In the genomic region with DNA sequence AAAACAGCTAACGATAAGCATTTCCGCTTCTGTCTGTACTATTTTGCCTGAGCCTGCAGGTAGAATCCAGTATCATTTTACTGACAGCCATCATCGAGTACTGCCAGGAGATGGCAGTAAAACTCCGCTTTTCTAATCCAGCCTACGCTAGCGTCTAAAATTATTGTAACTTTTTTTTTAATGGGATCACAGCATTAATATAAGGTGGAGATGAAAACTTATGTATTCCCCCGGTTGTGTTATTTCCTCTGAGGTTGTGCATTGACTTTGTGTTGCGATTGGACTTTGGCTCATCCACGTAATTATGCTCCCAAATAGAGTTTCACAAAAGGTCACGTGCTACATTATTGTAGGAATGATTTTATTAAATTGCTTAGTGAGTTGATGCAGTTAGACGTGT, we compare ENCODE assay signal across 8 cellular contexts.
DNase-seq lines count a peak whose midpoint lies in the region; ATAC-seq and TF ChIP-seq lines count a peak whose summit lies in the region.

No MANE protein-coding gene starts in this region.

- H2BK20ac ChIP-seq in IMR-90 (ENCODE audit: low read depth, low read length) = no peak overlapping the region

- H3K27me3 ChIP-seq in IMR-90 (ENCODE audit: control insufficient read depth, insufficient read depth, low read length) = no peaks in the 10 kb centered on the region; the same call in 1 of the 2 replicates
- H3K27me3 ChIP-seq in SU-DHL-6 (ENCODE audit: low read length) = no peaks in the 10 kb centered on the region
- H3K27me3 ChIP-seq in suprapubic skin = no peaks in the 10 kb centered on the region

- peak; percentile 45 for TF ChIP-seq RAD21 in IMR-90 (IDR thresholded peaks at IDR 0.05; ENCODE audit: low read length)

- dilution Hi-C loops in IMR-90 (cut with HindIII; ENCODE audit: low sequenced_read_pairs, unreplicated experiment) = no loop called here

- peaks cover under 1% of the 10 kb centered on the region for H3K4me1 Mint-ChIP-seq in glutamatergic neuron (ENCODE audit: low read depth, unreplicated experiment)

- H3K9me3 Mint-ChIP-seq in glutamatergic neuron (ENCODE audit: unreplicated experiment) = no peaks in the 10 kb centered on the region

- no peak overlapping the region for H3K27ac ChIP-seq in IMR-90 (ENCODE audit: insufficient read depth, low read length)
- no peak overlapping the region for H3K27ac ChIP-seq in SU-DHL-6 (ENCODE audit: low read depth, low read length)
- no peak overlapping the region for H3K27ac ChIP-seq in suprapubic skin

- H3K9me2 ChIP-seq in SU-DHL-6 (replicated peaks; ENCODE audit: insufficient read depth, low read length) = no peaks in the 10 kb centered on the region

- no peak overlapping the region for H3K14ac ChIP-seq in IMR-90 (replicated peaks; ENCODE audit: low read depth, low read length)

- H2AK9ac ChIP-seq in IMR-90 (replicated peaks; ENCODE audit: low read depth, low read length, poor library complexity) = no peak overlapping the region

- no peak overlapping the region for H3K4me2 ChIP-seq in IMR-90 (ENCODE audit: low read depth, low read length)
- H3K4me2 ChIP-seq in SU-DHL-6 (ENCODE audit: low read depth, low read length, poor library complexity, severe bottlenecking) = no peak overlapping the region

- H3K36me3 ChIP-seq in IMR-90 (ENCODE audit: control insufficient read depth, insufficient read depth, low read length) (no peaks in the 10 kb centered on the region), SU-DHL-6 (ENCODE audit: low read length) (no peaks in the 10 kb centered on the region), suprapubic skin (no peaks in the 10 kb centered on the region)

- peak; percentile 18 for DNase-seq in AG08396 (ENCODE audit: low spot score)
- DNase-seq in IMR-90 = peak; percentile 27
- no peak for DNase-seq in glutamatergic neuron
- no peak for DNase-seq in suprapubic skin (ENCODE audit: low spot score in 2 of 2)
- no peak for DNase-seq in GOT3 (lab: John Stamatoyannopoulos, UW)

- intact Hi-C loops in IMR-90 (cut with micrococcal nuclease) = loop anchor here (5.0 to 10.0 kb wide), 3 partner anchors 469 to 1152 kb away; partner anchors contain the start of gene PGRMC2

- no peak overlapping the region for H3K4me3 Mint-ChIP-seq in glutamatergic neuron (ENCODE audit: unreplicated experiment)

- POLR2A ChIA-PET in IMR-90 (lab: Charles Lee; ENCODE audit: unreplicated experiment) = no interaction called here

- H3K4me1 ChIP-seq in IMR-90 (ENCODE audit: control insufficient read depth, insufficient read depth, low read length) = no peaks in the 10 kb centered on the region
- peaks cover 3% of the 10 kb centered on the region for H3K4me1 ChIP-seq in suprapubic skin

- no peak overlapping the region for H4K8ac ChIP-seq in IMR-90 (ENCODE audit: low read depth in 2 of 2, low read length in 2 of 2)

- no peak overlapping the region for H3K9ac ChIP-seq in IMR-90 (ENCODE audit: low read depth, low read length)
- no peak overlapping the region for H3K9ac ChIP-seq in SU-DHL-6 (ENCODE audit: low read length)

- H3K4ac ChIP-seq in IMR-90 (ENCODE audit: low read depth, low read length) = no peak overlapping the region

- no peak overlapping the region for H4K91ac ChIP-seq in IMR-90 (ENCODE audit: insufficient read depth, low read depth, low read length)

- peak; percentile 57 for TF ChIP-seq CTCF in GM12873 (IDR thresholded peaks at IDR 0.05; ENCODE audit: insufficient read depth, low read depth, low read length, missing control alignments)
- peak; percentile 55 for TF ChIP-seq CTCF in IMR-90 (conservative IDR thresholded peaks at IDR 0.05; ENCODE audit: low read depth, low read length)
- peak; percentile 25 for TF ChIP-seq CTCF in SU-DHL-6 (IDR thresholded peaks at IDR 0.05; ENCODE audit: insufficient read depth, low read length, poor library complexity, severe bottlenecking)
- peak; percentile 40 for TF ChIP-seq CTCF in glutamatergic neuron (IDR thresholded peaks at IDR 0.05; ENCODE audit: partially characterized antibody, unreplicated experiment)
- peak; percentile 25 to 40 for TF ChIP-seq CTCF in suprapubic skin (IDR thresholded peaks at IDR 0.05)

- no peak overlapping the region for H2AK5ac ChIP-seq in IMR-90 (ENCODE audit: low read depth, low read length)

- H3K27ac Mint-ChIP-seq in glutamatergic neuron (ENCODE audit: unreplicated experiment) = no peak overlapping the region

- H2BK15ac ChIP-seq in IMR-90 (ENCODE audit: low read depth, low read length) = no peak overlapping the region

- no peaks in the 10 kb centered on the region for H3K9me3 ChIP-seq in IMR-90 (ENCODE audit: control insufficient read depth, insufficient read depth, low read length)
- no peaks in the 10 kb centered on the region for H3K9me3 ChIP-seq in SU-DHL-6 (ENCODE audit: insufficient read depth, low read length)
- H3K9me3 ChIP-seq in suprapubic skin = no peaks in the 10 kb centered on the region

- in situ Hi-C loops in IMR-90 (cut with MboI; ENCODE audit: low sequenced_read_pairs) = no loop called here

- TF ChIP-seq POLR2A in IMR-90 (IDR thresholded peaks at IDR 0.05; ENCODE audit: low read depth, low read length) (no peak), suprapubic skin (IDR thresholded peaks at IDR 0.05) (no peak)

- H3K23ac ChIP-seq in IMR-90 (ENCODE audit: low read depth, low read length) = no peak overlapping the region

- TF ChIP-seq EP300 in suprapubic skin (IDR thresholded peaks at IDR 0.05) = no peak

- H3K79me2 ChIP-seq in SU-DHL-6 (ENCODE audit: insufficient read depth, low read length) = no peaks in the 10 kb centered on the region

- H2AFZ ChIP-seq in IMR-90 (replicated peaks; ENCODE audit: low read length, poor library complexity) (no peak overlapping the region), SU-DHL-6 (ENCODE audit: low read depth, low read length, severe bottlenecking) (no peak overlapping the region)

- CTCF ChIA-PET in IMR-90 (lab: Yijun Ruan, JAX) = no interaction called here

- WGBS in IMR-90 (ENCODE audit: extremely low coverage in 2 of 2, insufficient read length in 1 of 2), 2 experiments = 67% methylated on average over 1 of the region's 11 CpGs; no CpG with 5 or more reads in 1 of the 2 experiments
- WGBS in suprapubic skin = 27% methylated on average over 11 of the region's 11 CpGs

- no peak overlapping the region for H3K18ac ChIP-seq in IMR-90 (ENCODE audit: low read depth, low read length)

- no peaks in the 10 kb centered on the region for H3F3A ChIP-seq in SU-DHL-6 (ENCODE audit: insufficient read depth)

- no peaks in the 10 kb centered on the region for H3K79me1 ChIP-seq in IMR-90 (ENCODE audit: low read depth in 1 of 2, low read length in 2 of 2)

- H2BK5ac ChIP-seq in IMR-90 (ENCODE audit: low read depth, low read length, poor library complexity, severe bottlenecking) = no peak overlapping the region

- H3K56ac ChIP-seq in IMR-90 (ENCODE audit: extremely low read depth, insufficient read depth, low read length) = no peak overlapping the region

- no peaks in the 10 kb centered on the region for H3K27me3 Mint-ChIP-seq in glutamatergic neuron (ENCODE audit: unreplicated experiment)

- no peak overlapping the region for H4K5ac ChIP-seq in IMR-90 (ENCODE audit: low read depth, low read length)

- no peaks in the 10 kb centered on the region for H3K9me1 ChIP-seq in IMR-90 (ENCODE audit: insufficient read depth, low read length)

- H3K36me3 Mint-ChIP-seq in glutamatergic neuron (ENCODE audit: unreplicated experiment) = no peaks in the 10 kb centered on the region

- ATAC-seq in IMR-90 (ENCODE audit: low read depth) = peak; percentile 35; the same call in 1 of the 2 replicates
- ATAC-seq in HG02852 (IDR thresholded peaks at IDR 0.05; ENCODE audit: unreplicated experiment) = no peak

- H3K4me3 ChIP-seq in IMR-90 (ENCODE audit: insufficient read depth, low read depth, low read length) = no peak overlapping the region
- no peak overlapping the region for H3K4me3 ChIP-seq in SU-DHL-6 (ENCODE audit: insufficient read depth, low read length, poor library complexity, severe bottlenecking)
- no peak overlapping the region for H3K4me3 ChIP-seq in suprapubic skin

- no peak overlapping the region for H2BK120ac ChIP-seq in IMR-90 (ENCODE audit: low read depth, low read length)

- BruUV-seq in IMR-90 (replicated peaks; lab: Mats Ljungman, UMichigan) = no TSS peak

- H4K20me1 ChIP-seq in IMR-90 (ENCODE audit: insufficient read depth, low read length) (no peaks in the 10 kb centered on the region), SU-DHL-6 (ENCODE audit: low read depth, low read length) (no peaks in the 10 kb centered on the region)

TF ChIP-seq in IMR-90, 13 proteins besides CTCF, POLR2A, EP300 and RAD21 (continues in another document):
- TF ChIP-seq SMC3 (IDR thresholded peaks at IDR 0.05; ENCODE audit: low read depth, low read length) (no peak; the same call in 1 of the 2 replicates), FOS (IDR thresholded peaks at IDR 0.05; ENCODE audit: low read depth, low read length) (no peak), RFX5 (IDR thresholded peaks at IDR 0.05; ENCODE audit: low read depth, low read length) (no peak), MXI1 (IDR thresholded peaks at IDR 0.05; ENCODE audit: borderline replicate concordance, low read depth, low read length) (no peak), RCOR1 (IDR thresholded peaks at IDR 0.05; ENCODE audit: insufficient replicate concordance, low read length) (no peak), BHLHE40 (IDR thresholded peaks at IDR 0.05; ENCODE audit: low read depth, low read length) (no peak), USF2 (IDR thresholded peaks at IDR 0.05; ENCODE audit: low read depth, low read length) (no peak), MAFK (IDR thresholded peaks at IDR 0.05; ENCODE audit: low read depth, low read length) (no peak), CEBPB (IDR thresholded peaks at IDR 0.05; ENCODE audit: low read depth, low read length) (no peak), NFE2L2 (IDR thresholded peaks at IDR 0.05; ENCODE audit: low read depth, low read length) (no peak), MAZ (IDR thresholded peaks at IDR 0.05; ENCODE audit: borderline replicate concordance, low read depth, low read length) (no peak)
- TF ChIP-seq, protein P1, sequence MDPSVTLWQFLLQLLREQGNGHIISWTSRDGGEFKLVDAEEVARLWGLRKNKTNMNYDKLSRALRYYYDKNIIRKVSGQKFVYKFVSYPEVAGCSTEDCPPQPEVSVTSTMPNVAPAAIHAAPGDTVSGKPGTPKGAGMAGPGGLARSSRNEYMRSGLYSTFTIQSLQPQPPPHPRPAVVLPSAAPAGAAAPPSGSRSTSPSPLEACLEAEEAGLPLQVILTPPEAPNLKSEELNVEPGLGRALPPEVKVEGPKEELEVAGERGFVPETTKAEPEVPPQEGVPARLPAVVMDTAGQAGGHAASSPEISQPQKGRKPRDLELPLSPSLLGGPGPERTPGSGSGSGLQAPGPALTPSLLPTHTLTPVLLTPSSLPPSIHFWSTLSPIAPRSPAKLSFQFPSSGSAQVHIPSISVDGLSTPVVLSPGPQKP (IDR thresholded peaks at IDR 0.05; ENCODE audit: borderline replicate concordance, low read depth, low read length) = no peak

Comparison
In these comparisons a context has a peak if more than half of its experiments do, and no peak if none do; other contexts are left out.
1. DNase-seq: peak in AG08396 (single experiment) and IMR-90 (single experiment); none in glutamatergic neuron (single experiment), suprapubic skin (0 of 2) and GOT3 (single experiment).
2. Peak in every context shown above with its lines, with median percentiles within 50 percentile points of each other: CTCF ChIP-seq.